Comparison of ENCODE assay signal across 18 cellular contexts in the genomic region with DNA sequence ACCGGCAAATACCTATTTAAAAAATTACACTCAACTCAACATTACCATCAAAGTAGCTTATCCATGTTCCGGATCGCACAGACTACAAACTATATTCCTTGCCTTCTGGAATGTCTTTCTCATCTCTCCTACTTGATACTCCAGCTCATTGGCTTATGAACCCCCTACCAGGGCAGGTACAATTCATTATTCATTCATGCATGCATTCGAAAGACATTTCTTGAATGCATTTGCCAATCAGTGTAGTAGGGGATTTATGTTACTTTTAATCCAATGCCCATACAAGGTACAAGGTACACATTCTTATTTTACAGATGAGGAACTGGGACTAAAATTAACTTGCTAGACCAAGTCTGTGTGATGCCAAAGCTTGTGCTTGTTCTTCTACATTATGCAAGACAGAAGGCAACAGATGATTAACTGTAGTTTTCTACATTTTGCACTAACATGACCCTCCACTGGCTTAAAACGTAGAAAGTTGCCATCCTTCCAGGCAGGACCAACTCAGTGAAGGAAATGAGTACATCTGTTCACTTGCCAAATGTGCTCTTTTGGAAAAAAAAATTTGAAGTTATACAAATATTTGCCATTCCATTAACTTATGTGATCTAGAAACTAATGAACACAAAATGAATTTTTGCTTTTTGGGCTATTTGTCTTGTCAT. TPM values are rescaled to one million over a fixed set of nuclear protein-coding genes. Genes with fewer than 3 reads are reported as not detected.
DNase-seq lines count a peak whose midpoint lies in the region; ATAC-seq and TF ChIP-seq lines count a peak whose summit lies in the region.
"Had no signal": no experiment of that assay in that cellular context is flagged by ENCODE, and none has a peak within 500 bp of the region (broad histone marks: within the 10 kb centered on the region; RNA-seq: fewer than 3 reads in every experiment).

No MANE protein-coding gene starts in this region.

- no peaks in the 10 kb centered on the region for H3K36me3 Mint-ChIP-seq in WTC11
- H3K36me3 Mint-ChIP-seq: activated naive CD4-positive, alpha-beta T cell treated with anti-CD3 and anti-CD28 coated beads, Interleukin-2, amount 50 U/mL, for 24 hours; CD14-positive monocyte had no signal

- H3K27ac ChIP-seq in esophagus muscularis mucosa (replicated peaks in 1 of 4) (peak overlapping the region; percentile 77 to 79 (median 78)), thoracic aorta (peak overlapping the region in 1 of 2 donors; percentile 39)

- H3K27me3 ChIP-seq in esophagus muscularis mucosa (no peaks in the 10 kb centered on the region), thoracic aorta (replicated peaks; ENCODE audit: insufficient read depth) (no peaks in the 10 kb centered on the region)

- TF ChIP-seq POLR2A in esophagus muscularis mucosa (IDR thresholded peaks at IDR 0.05; ENCODE audit: low read depth) = no peak

- TF ChIP-seq CTCF in esophagus muscularis mucosa (IDR thresholded peaks at IDR 0.05) = no peak
- no peak for TF ChIP-seq CTCF in mucosa of descending colon (IDR thresholded peaks at IDR 0.05)
- TF ChIP-seq CTCF in thoracic aorta (IDR thresholded peaks at IDR 0.05) = no peak
- no peak for TF ChIP-seq CTCF in WTC11 (IDR thresholded peaks at IDR 0.05)

- peak; percentile 31 for TF ChIP-seq EP300 in esophagus muscularis mucosa (IDR thresholded peaks at IDR 0.05)

- H3K4me3 ChIP-seq in esophagus muscularis mucosa = peak overlapping the region in 2 of 4 donors; percentile 14 to 25
- H3K4me3 ChIP-seq in mucosa of descending colon = no peak overlapping the region
- peak overlapping the region; percentile 16 for H3K4me3 ChIP-seq in thoracic aorta

- CTCF ChIA-PET in WTC11 (lab: Charles Lee) = no interaction called here

- H3K27ac Mint-ChIP-seq in WTC11 = no peak overlapping the region
- H3K27ac Mint-ChIP-seq: activated naive CD4-positive, alpha-beta T cell treated with anti-CD3 and anti-CD28 coated beads, Interleukin-2, amount 50 U/mL, for 24 hours; endodermal cell had no signal

- H3K36me3 ChIP-seq in esophagus muscularis mucosa (peaks cover 0 to 8% (median 0%) of the 10 kb centered on the region in 4 donors), mucosa of descending colon (ENCODE audit: low read depth) (no peaks in the 10 kb centered on the region), thoracic aorta (no peaks in the 10 kb centered on the region)

- no peaks in the 10 kb centered on the region for H3K9me3 ChIP-seq in esophagus muscularis mucosa
- no peaks in the 10 kb centered on the region for H3K9me3 ChIP-seq in mucosa of descending colon
- H3K9me3 ChIP-seq in thoracic aorta = no peaks in the 10 kb centered on the region

- ATAC-seq in mucosa of descending colon = peak; percentile 12
- ATAC-seq in thoracic aorta (ENCODE audit: insufficient number of reproducible peaks, low FRiP score, low read depth) = peak; percentile 55
- no peak for ATAC-seq in GM19467 (IDR thresholded peaks at IDR 0.05; ENCODE audit: unreplicated experiment)
- no peak for ATAC-seq in WTC11

- no peaks in the 10 kb centered on the region; the same call in 1 of the 2 replicates for H3K9me3 Mint-ChIP-seq in WTC11
- H3K9me3 Mint-ChIP-seq: activated naive CD4-positive, alpha-beta T cell treated with anti-CD3 and anti-CD28 coated beads, Interleukin-2, amount 50 U/mL, for 24 hours; endodermal cell had no signal

- peaks cover 4% of the 10 kb centered on the region; the same call in 1 of the 2 replicates for H3K27me3 Mint-ChIP-seq in WTC11 (ENCODE audit: low read depth)
- H3K27me3 Mint-ChIP-seq: activated naive CD4-positive, alpha-beta T cell treated with anti-CD3 and anti-CD28 coated beads, Interleukin-2, amount 50 U/mL, for 24 hours had no signal

- 58% methylated on average over 5 of the region's 5 CpGs for WGBS in esophagus muscularis mucosa

- POLR2A ChIA-PET in WTC11 (lab: Charles Lee) = no interaction called here

- H3K4me1 ChIP-seq in esophagus muscularis mucosa (peaks cover 21 to 70% (median 61%) of the 10 kb centered on the region in 4 donors), mucosa of descending colon (ENCODE audit: low read depth) (no peaks in the 10 kb centered on the region), thoracic aorta (ENCODE audit: control insufficient read depth in 1 of 2, low read depth in 2 of 2) (peaks cover 5 to 43% of the 10 kb centered on the region in 2 donors)

- intact Hi-C loops in esophagus muscularis mucosa (cut with DNase I) = loop anchor here (5.0 kb wide), 2 partner anchors 56 to 114 kb away; a partner anchor contains a TSS
- intact Hi-C loops in mucosa of descending colon (cut with DNase I, micrococcal nuclease) = no loop called here
- intact Hi-C loops in posterior vena cava (cut with DNase I) = loop anchor here in 1 of 2 donors (10.0 kb wide), 1 partner anchor 53 kb away; a partner anchor contains a TSS

- no peak overlapping the region for H3K4me3 Mint-ChIP-seq in WTC11
- H3K4me3 Mint-ChIP-seq: activated naive CD4-positive, alpha-beta T cell treated with anti-CD3 and anti-CD28 coated beads, Interleukin-2, amount 50 U/mL, for 24 hours; CD14-positive monocyte; endodermal cell had no signal

- no peaks in the 10 kb centered on the region for H3K4me1 Mint-ChIP-seq in WTC11
- H3K4me1 Mint-ChIP-seq: activated naive CD4-positive, alpha-beta T cell treated with anti-CD3 and anti-CD28 coated beads, Interleukin-2, amount 50 U/mL, for 24 hours; CD14-positive monocyte; endodermal cell had no signal

- peak; percentile 12 for DNase-seq in LHCN-M2 (ENCODE audit: low read depth)
- no peak for DNase-seq in esophagus muscularis mucosa (ENCODE audit: extremely low spot score)
- no peak for DNase-seq in mucosa of descending colon
- no peak for DNase-seq in thoracic aorta (ENCODE audit: low spot score)
- DNase-seq in posterior vena cava (ENCODE audit: low spot score) = no peak
- no peak for DNase-seq in WTC11 (ENCODE audit: low spot score)
- DNase-seq: caudate nucleus; DMS79; endodermal cell; H7; NCI-H2029 treated with DMSO at 0.1 percent for 48 hours; NCI-H82; RPMI8226; stimulated activated CD4-positive, alpha-beta T cell treated with anti-CD3 and anti-CD28 coated beads, Interleukin-4, amount 100 ng/mL, for 1 hour had no signal

TF ChIP-seq in WTC11, 78 proteins besides CTCF, POLR2A, EP300 and RAD21:
- TF ChIP-seq, protein P1, sequence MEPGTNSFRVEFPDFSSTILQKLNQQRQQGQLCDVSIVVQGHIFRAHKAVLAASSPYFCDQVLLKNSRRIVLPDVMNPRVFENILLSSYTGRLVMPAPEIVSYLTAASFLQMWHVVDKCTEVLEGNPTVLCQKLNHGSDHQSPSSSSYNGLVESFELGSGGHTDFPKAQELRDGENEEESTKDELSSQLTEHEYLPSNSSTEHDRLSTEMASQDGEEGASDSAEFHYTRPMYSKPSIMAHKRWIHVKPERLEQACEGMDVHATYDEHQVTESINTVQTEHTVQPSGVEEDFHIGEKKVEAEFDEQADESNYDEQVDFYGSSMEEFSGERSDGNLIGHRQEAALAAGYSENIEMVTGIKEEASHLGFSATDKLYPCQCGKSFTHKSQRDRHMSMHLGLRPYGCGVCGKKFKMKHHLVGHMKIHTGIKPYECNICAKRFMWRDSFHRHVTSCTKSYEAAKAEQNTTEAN (CRISPR knock-in tag; IDR thresholded peaks at IDR 0.05) = no peak
- TF ChIP-seq, protein P2, sequence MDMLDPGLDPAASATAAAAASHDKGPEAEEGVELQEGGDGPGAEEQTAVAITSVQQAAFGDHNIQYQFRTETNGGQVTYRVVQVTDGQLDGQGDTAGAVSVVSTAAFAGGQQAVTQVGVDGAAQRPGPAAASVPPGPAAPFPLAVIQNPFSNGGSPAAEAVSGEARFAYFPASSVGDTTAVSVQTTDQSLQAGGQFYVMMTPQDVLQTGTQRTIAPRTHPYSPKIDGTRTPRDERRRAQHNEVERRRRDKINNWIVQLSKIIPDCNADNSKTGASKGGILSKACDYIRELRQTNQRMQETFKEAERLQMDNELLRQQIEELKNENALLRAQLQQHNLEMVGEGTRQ (CRISPR knock-in tag; IDR thresholded peaks at IDR 0.05) = no peak

RNA-seq across cellular contexts. Expression of a gene that starts 53.7 kb away (rescaled TPM):
- 0.11 and 0.13 TPM in 2 replicates for total RNA-seq in LHCN-M2 (2014; rRNA removed)
- 0.15 TPM for polyA plus RNA-seq in LHCN-M2 (2012)
- 10 to 100 TPM; 17.9 to 29.8 (median 25.0) TPM for total RNA-seq in esophagus muscularis mucosa
- 10 to 100 TPM in 1 of 3 donors, 1 to 10 TPM in 1, under 1 TPM in 1; 0.96 to 15.3 (median 1.8) TPM for total RNA-seq in mucosa of descending colon
- total RNA-seq in thoracic aorta = 1 to 10 TPM; 7.0 to 8.1 TPM
- total RNA-seq in posterior vena cava = 10 to 100 TPM; 30.9 to 32.0 TPM
- 1.1 to 1.9 TPM (median 1.4 TPM) in 3 replicates for total RNA-seq in WTC11 (2021)
- total RNA-seq: T-helper 1 cell treated with Interleukin-12 subunit alpha and Interleukin-12 subunit beta and Interleukin-4 antibody, amounts not matched to agents 30 ng/mL and 1 ng/mL, for 36 hours had no signal
- polyA plus RNA-seq: CD14-positive monocyte had no signal

Comparison
In these comparisons a context has a peak if more than half of its experiments do, and no peak if none do; other contexts are left out.
1. ATAC-seq: peak in mucosa of descending colon (single experiment) and thoracic aorta (single experiment); none in GM19467 (single experiment) and WTC11 (single experiment).